12 cellular contexts compared by ENCODE assay signal in the genomic region with DNA sequence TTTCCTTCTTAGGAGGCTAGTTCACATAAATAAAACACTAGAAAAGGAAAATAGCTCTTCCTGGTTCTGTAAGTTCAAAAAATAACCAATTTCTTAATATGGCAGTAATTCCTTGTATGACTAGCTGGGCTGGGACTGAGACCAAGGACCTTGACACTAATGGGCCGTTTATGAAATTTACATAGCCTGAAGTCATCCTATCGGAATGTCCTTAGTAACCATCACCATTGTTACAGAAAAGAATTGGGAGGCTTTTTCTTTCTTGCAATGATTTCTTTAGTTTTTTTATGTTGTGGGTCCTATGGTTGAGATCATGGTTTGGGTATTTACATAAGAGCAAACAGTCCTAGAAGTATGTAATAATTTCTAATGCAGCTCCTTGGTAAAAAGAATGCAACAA.
DNase-seq lines count a peak whose midpoint lies in the region; ATAC-seq and TF ChIP-seq lines count a peak whose summit lies in the region.
"Had no signal": no experiment of that assay in that cellular context is flagged by ENCODE, and none has a peak within 500 bp of the region (broad histone marks: within the 10 kb centered on the region; RNA-seq: fewer than 3 reads in every experiment).

No MANE protein-coding gene starts in this region.

- H3K9me3 ChIP-seq in adrenal gland (replicated peaks in 1 of 3) = no peaks in the 10 kb centered on the region
- H3K9me3 ChIP-seq in aorta (ENCODE audit: control insufficient read depth, low read length) = no peaks in the 10 kb centered on the region
- H3K9me3 ChIP-seq in tibial artery = no peaks in the 10 kb centered on the region

- H3K4me3 ChIP-seq in adrenal gland (no peak overlapping the region), aorta (ENCODE audit: low read length in 2 of 2) (no peak overlapping the region), tibial artery (no peak overlapping the region)

- H3K36me3 ChIP-seq in adrenal gland (replicated peaks in 1 of 2) (no peaks in the 10 kb centered on the region), aorta (ENCODE audit: control insufficient read depth in 1 of 2, insufficient read depth in 2 of 2, low read length in 1 of 2) (no peaks in the 10 kb centered on the region), tibial artery (no peaks in the 10 kb centered on the region)

- H3K4me1 ChIP-seq in adrenal gland (replicated peaks in 1 of 2) (peaks cover 0 to 8% of the 10 kb centered on the region in 2 donors), foreskin keratinocyte (no peaks in the 10 kb centered on the region), aorta (ENCODE audit: control insufficient read depth in 1 of 2, insufficient read depth in 2 of 2, low read length in 2 of 2) (peaks cover 0 to 1% of the 10 kb centered on the region in 2 donors), tibial artery (peaks cover 0 to 15% (median 0%) of the 10 kb centered on the region in 4 donors)

- intact Hi-C loops in adrenal gland (cut with DNase I) (no loop called here), aorta (cut with DNase I) (no loop called here), tibial artery (cut with DNase I; ENCODE audit: low total_unique reads) (no loop called here)

- DNase-seq in HCEC 1CT (peak; percentile 82), adrenal gland (peak in 4 of 7 donors; percentile 19 to 35 (median 26)), foreskin keratinocyte (peak in 1 of 2 donors; percentile 34), aorta (no peak), NCI-H1694 (lab: John Stamatoyannopoulos, UW) (no peak), tibial artery (no peak)
- no peak for DNase-seq in activated naive CD4-positive, alpha-beta T cell treated with Interleukin-2 at 50 U/mL for 16 hours
- DNase-seq: activated B cell treated with CpG ODN at 0.5 μM for 24 hours; activated T-cell treated with anti-CD3 and anti-CD28 coated beads, Interleukin-2, amount 50 U/mL, for 24 hours; NCI-H1417 treated with DMSO at 0.1 percent for 48 hours; NCI-H774; right cardiac atrium had no signal

- TF ChIP-seq POLR2A in adrenal gland (IDR thresholded peaks at IDR 0.05) = no peak

- H3K27ac ChIP-seq in adrenal gland (no peak overlapping the region), foreskin keratinocyte (no peak overlapping the region), aorta (ENCODE audit: low read depth in 1 of 2, low read length in 2 of 2) (no peak overlapping the region), tibial artery (no peak overlapping the region)

- TF ChIP-seq CTCF in adrenal gland (IDR thresholded peaks at IDR 0.05) = no peak
- no peak for TF ChIP-seq CTCF in foreskin keratinocyte (conservative IDR thresholded peaks at IDR 0.05)
- TF ChIP-seq CTCF in tibial artery (IDR thresholded peaks at IDR 0.05) = no peak

- H3K27me3 ChIP-seq in adrenal gland (no peaks in the 10 kb centered on the region), foreskin keratinocyte (no peaks in the 10 kb centered on the region), aorta (ENCODE audit: control insufficient read depth in 1 of 2, insufficient read depth in 2 of 2, low read length in 1 of 2) (no peaks in the 10 kb centered on the region), tibial artery (no peaks in the 10 kb centered on the region)

- WGBS in adrenal gland, 4 donors = 12 to 31% (median 20%) methylated on average over 2 of the region's 2 CpGs
- whole genome bisulfite sequencing in aorta, 2 donors = 6 to 8% methylated on average over 2 of the region's 2 CpGs

- ATAC-seq in foreskin keratinocyte (peak; percentile 44), aorta (ENCODE audit: low FRiP score) (peak; percentile 63)
- ATAC-seq: right cardiac atrium had no signal

Comparison
In these comparisons a context has a peak if more than half of its experiments do, and no peak if none do; other contexts are left out.
1. DNase-seq: peak in HCEC 1CT (single experiment) and adrenal gland (4 of 7); none in aorta (0 of 2), NCI-H1694 (single experiment), tibial artery (0 of 2) and activated naive CD4-positive, alpha-beta T cell treated with Interleukin-2 at 50 U/mL for 16 hours (single experiment).